In the genomic region with DNA sequence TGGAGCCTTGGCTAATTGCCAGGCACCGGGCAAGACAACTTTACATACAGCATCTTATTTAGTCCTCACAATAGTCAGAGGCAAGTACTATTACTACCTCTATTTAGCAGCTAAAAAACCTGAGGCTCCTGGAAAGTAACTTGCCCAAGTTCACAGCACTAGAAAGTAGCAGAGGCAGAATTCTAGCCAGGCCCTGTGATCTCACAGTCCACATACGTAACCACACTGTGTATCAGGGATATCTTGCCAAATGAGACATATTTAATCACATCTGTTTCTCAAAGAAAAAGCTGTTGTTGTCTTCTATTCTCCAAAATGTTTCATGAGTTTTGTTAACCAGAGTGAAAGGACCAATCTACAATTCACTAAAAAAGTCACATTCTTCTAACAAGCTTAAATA, we compare ENCODE assay signal across 20 cellular contexts.
"Had no signal": no experiment of that assay in that cellular context is flagged by ENCODE, and none has a peak within 500 bp of the region (broad histone marks: within the 10 kb centered on the region; RNA-seq: fewer than 3 reads in every experiment).

No MANE protein-coding gene starts in this region.

- ATAC-seq: activated CD4-positive, alpha-beta T cell treated with anti-CD3 and anti-CD28 coated beads for 36 hours; activated T-helper 17 cell treated with anti-CD3 and anti-CD28 coated beads, Interleukin-2, amount 50 U/mL, for 72 hours; body of pancreas; natural killer cell; T-helper 17 cell had no signal

- H3K9me3 ChIP-seq: body of pancreas, heart right ventricle, tibial artery had no signal

- H3K4me1 Mint-ChIP-seq: activated CD4-positive, alpha-beta T cell treated with anti-CD3 and anti-CD28 coated beads for 36 hours; activated naive CD8-positive, alpha-beta T cell treated with anti-CD3 and anti-CD28 coated beads for 36 hours; activated T-helper 17 cell treated with anti-CD3 and anti-CD28 coated beads, Interleukin-2, amount 50 U/mL, for 72 hours; memory B cell; natural killer cell; T-helper 17 cell had no signal

- H3K27ac ChIP-seq: body of pancreas, epithelial cell of prostate, gastroesophageal sphincter, ovary, tibial artery had no signal

- H3K27ac Mint-ChIP-seq: activated CD4-positive, alpha-beta memory T cell treated with anti-CD3 and anti-CD28 coated beads for 36 hours; activated CD4-positive, alpha-beta T cell treated with anti-CD3 and anti-CD28 coated beads for 36 hours; activated naive CD8-positive, alpha-beta T cell treated with anti-CD3 and anti-CD28 coated beads for 36 hours; activated T-helper 17 cell treated with anti-CD3 and anti-CD28 coated beads, Interleukin-2, amount 50 U/mL, for 72 hours; endodermal cell; memory B cell; natural killer cell; T-helper 17 cell had no signal

- H3K4me1 ChIP-seq: body of pancreas had no signal

- H3K9me3 Mint-ChIP-seq: activated CD4-positive, alpha-beta memory T cell treated with anti-CD3 and anti-CD28 coated beads for 36 hours; activated naive CD8-positive, alpha-beta T cell treated with anti-CD3 and anti-CD28 coated beads for 36 hours; activated T-helper 17 cell treated with anti-CD3 and anti-CD28 coated beads, Interleukin-2, amount 50 U/mL, for 72 hours; endodermal cell; memory B cell had no signal

- H3K36me3 ChIP-seq: gastroesophageal sphincter, heart right ventricle, ovary, tibial artery had no signal

- DNase-seq: activated CD4-positive, alpha-beta memory T cell treated with anti-CD3 and anti-CD28 coated beads for 36 hours; activated CD4-positive, alpha-beta T cell treated with anti-CD3 and anti-CD28 coated beads for 36 hours; activated naive CD4-positive, alpha-beta T cell; activated naive CD8-positive, alpha-beta T cell treated with anti-CD3 and anti-CD28 coated beads for 36 hours; body of pancreas; caudate nucleus; endodermal cell; heart right ventricle; natural killer cell; ovary; stimulated activated CD4-positive, alpha-beta T cell treated with anti-CD3 and anti-CD28 coated beads, Interleukin-12 subunit alpha, Interleukin-12 subunit beta, amount 100 ng/mL, for 4 hours; stimulated activated CD4-positive, alpha-beta T cell treated with anti-CD3 and anti-CD28 coated beads, Interleukin-1b, Interleukin-23, amount 100 ng/mL, for 48 hours; stimulated activated CD8-positive, alpha-beta memory T cell treated with anti-CD3 and anti-CD28 coated beads, Interleukin-4, amount 100 ng/mL, for 48 hours; stimulated activated naive CD4-positive, alpha-beta T cell treated with Interleukin-2 at 50 U/mL for 16 hours; T-helper 17 cell; tibial artery had no signal

- H3K27me3 ChIP-seq: body of pancreas, gastroesophageal sphincter, heart right ventricle, ovary, tibial artery had no signal

- H3K4me3 Mint-ChIP-seq: activated CD4-positive, alpha-beta memory T cell treated with anti-CD3 and anti-CD28 coated beads for 36 hours; activated CD4-positive, alpha-beta T cell treated with anti-CD3 and anti-CD28 coated beads for 36 hours; activated naive CD8-positive, alpha-beta T cell treated with anti-CD3 and anti-CD28 coated beads for 36 hours; activated T-helper 17 cell treated with anti-CD3 and anti-CD28 coated beads, Interleukin-2, amount 50 U/mL, for 72 hours; endodermal cell; memory B cell; natural killer cell; T-helper 17 cell had no signal

- H3K36me3 Mint-ChIP-seq: activated CD4-positive, alpha-beta memory T cell treated with anti-CD3 and anti-CD28 coated beads for 36 hours; activated naive CD8-positive, alpha-beta T cell treated with anti-CD3 and anti-CD28 coated beads for 36 hours; memory B cell; natural killer cell had no signal

- H3K4me3 ChIP-seq: body of pancreas, gastroesophageal sphincter, heart right ventricle, ovary, tibial artery had no signal

- H3K27me3 Mint-ChIP-seq: activated CD4-positive, alpha-beta memory T cell treated with anti-CD3 and anti-CD28 coated beads for 36 hours; activated CD4-positive, alpha-beta T cell treated with anti-CD3 and anti-CD28 coated beads for 36 hours; activated naive CD8-positive, alpha-beta T cell treated with anti-CD3 and anti-CD28 coated beads for 36 hours; memory B cell had no signal
